In genomic region chr18:47893939-47894699, GRCh38 we compare ENCODE assay signal across 20 cellular contexts. TPM values are rescaled to one million over a fixed set of nuclear protein-coding genes. Genes with fewer than 3 reads are reported as not detected.
DNase-seq lines count a peak whose midpoint lies in the region; ATAC-seq and TF ChIP-seq lines count a peak whose summit lies in the region.
"Had no signal": no experiment of that assay in that cellular context is flagged by ENCODE, and none has a peak within 500 bp of the region (broad histone marks: within the 10 kb centered on the region; RNA-seq: fewer than 3 reads in every experiment).

No MANE protein-coding gene starts in this region.

- TF ChIP-seq POLR2A in vagina (IDR thresholded peaks at IDR 0.05) = no peak

- no peak overlapping the region for H3K27ac ChIP-seq in vagina
- H3K27ac ChIP-seq: BLaER1 treated with 17β-estradiol and CSF1 and Interleukin-3, amounts not matched to agents 10 nM and 100 nM; cardiac muscle cell; KMS-11 had no signal

- POLR2A ChIA-PET in HEK293T (lab: Yijun Ruan, JAX) = no interaction called here

- intact Hi-C loops in vagina (cut with DNase I) = no loop called here

- H3K27me3 ChIP-seq in vagina = no peaks in the 10 kb centered on the region
- H3K27me3 ChIP-seq: BLaER1 treated with 17β-estradiol and CSF1 and Interleukin-3, amounts not matched to agents 10 nM and 100 nM; cardiac muscle cell had no signal

- H3K9me3 ChIP-seq in vagina = no peaks in the 10 kb centered on the region
- H3K9me3 ChIP-seq: BLaER1 treated with 17β-estradiol and CSF1 and Interleukin-3, amounts not matched to agents 10 nM and 100 nM; mucosa of descending colon had no signal

- CTCF ChIA-PET in HEK293T (lab: Yijun Ruan, JAX) = no interaction called here

- no peak overlapping the region for H3K4me3 ChIP-seq in vagina
- H3K4me3 ChIP-seq: BLaER1 treated with 17β-estradiol and CSF1 and Interleukin-3, amounts not matched to agents 10 nM and 100 nM; cardiac muscle cell; mucosa of descending colon had no signal

- ATAC-seq in GM21367 (IDR thresholded peaks at IDR 0.05; ENCODE audit: unreplicated experiment) (no peak), GM21360 (IDR thresholded peaks at IDR 0.05; ENCODE audit: unreplicated experiment) (no peak), HG02763 (IDR thresholded peaks at IDR 0.05; ENCODE audit: unreplicated experiment) (no peak)
- ATAC-seq: mucosa of descending colon had no signal

- peaks cover 0 to 9% of the 10 kb centered on the region in 2 donors for H3K36me3 ChIP-seq in vagina
- H3K36me3 ChIP-seq: cardiac muscle cell had no signal

- peaks cover 19% of the 10 kb centered on the region for H3K4me1 ChIP-seq in vagina
- H3K4me1 ChIP-seq: BLaER1 treated with 17β-estradiol and CSF1 and Interleukin-3, amounts not matched to agents 10 nM and 100 nM had no signal

- TF ChIP-seq CTCF in vagina (IDR thresholded peaks at IDR 0.05) = no peak

- DNase-seq in EL (peak; percentile 58), HEK293T (ENCODE audit: extremely low spot score) (peak; percentile 6), amniotic epithelial cell (ENCODE audit: low read depth) (peak; percentile 95), left kidney (ENCODE audit: low read depth, low spot score) (peak; percentile 67), vagina (ENCODE audit: extremely low spot score in 2 of 2) (no peak)
- DNase-seq: activated B cell treated with CpG ODN at 0.5 μM for 24 hours; activated CD8-positive, alpha-beta memory T cell treated with anti-CD3 and anti-CD28 coated beads, Interleukin-2, amount 50 U/mL, for 4 hours; activated naive CD8-positive, alpha-beta T cell treated with anti-CD3 and anti-CD28 coated beads for 36 hours; DMS79; foreskin melanocyte; mucosa of descending colon; NCI-H1417 treated with DMSO at 0.1 percent for 48 hours; NCI-H345; stimulated activated CD4-positive, alpha-beta T cell treated with anti-CD3 and anti-CD28 coated beads, Interleukin-15, amount 100 ng/mL, for 24 hours had no signal

TF ChIP-seq in HEK293T, 16 proteins besides CTCF, POLR2A, EP300 and RAD21:
- no peak for TF ChIP-seq ARNT (IDR thresholded peaks at IDR 0.05)
- TF ChIP-seq, protein P1, sequence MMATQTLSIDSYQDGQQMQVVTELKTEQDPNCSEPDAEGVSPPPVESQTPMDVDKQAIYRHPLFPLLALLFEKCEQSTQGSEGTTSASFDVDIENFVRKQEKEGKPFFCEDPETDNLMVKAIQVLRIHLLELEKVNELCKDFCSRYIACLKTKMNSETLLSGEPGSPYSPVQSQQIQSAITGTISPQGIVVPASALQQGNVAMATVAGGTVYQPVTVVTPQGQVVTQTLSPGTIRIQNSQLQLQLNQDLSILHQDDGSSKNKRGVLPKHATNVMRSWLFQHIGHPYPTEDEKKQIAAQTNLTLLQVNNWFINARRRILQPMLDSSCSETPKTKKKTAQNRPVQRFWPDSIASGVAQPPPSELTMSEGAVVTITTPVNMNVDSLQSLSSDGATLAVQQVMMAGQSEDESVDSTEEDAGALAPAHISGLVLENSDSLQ (IDR thresholded peaks at IDR 0.05) = no peak; the same call in 1 of the 2 replicates
- no peak for TF ChIP-seq FOXA1 (IDR thresholded peaks at IDR 0.05)
- TF ChIP-seq FOXM1 (IDR thresholded peaks at IDR 0.05; ENCODE audit: borderline replicate concordance) = no peak
- TF ChIP-seq ZNF384 (IDR thresholded peaks at IDR 0.05) = no peak
- no peak for TF ChIP-seq SP1 (IDR thresholded peaks at IDR 0.05)
- no peak for TF ChIP-seq BHLHE40 (IDR thresholded peaks at IDR 0.05; ENCODE audit: borderline replicate concordance)
- no peak for TF ChIP-seq LEF1 (IDR thresholded peaks at IDR 0.05; ENCODE audit: borderline replicate concordance)
- TF ChIP-seq L3MBTL2 (conservative IDR thresholded peaks at IDR 0.05) = no peak

RNA-seq across cellular contexts. Expression of gene SMAD2, which starts 36.3 kb away (rescaled TPM):
- 28.5 TPM for total RNA-seq in vagina

Comparison
In these comparisons a context has a peak if more than half of its experiments do, and no peak if none do; other contexts are left out.
1. DNase-seq: peak in EL (single experiment), HEK293T (single experiment), amniotic epithelial cell (single experiment) and left kidney (single experiment); none in vagina (0 of 2).